28 cellular contexts compared by ENCODE assay signal in genomic region chr10:3528823-3529222, GRCh38.
DNase-seq lines count a peak whose midpoint lies in the region; TF ChIP-seq lines count a peak whose summit lies in the region.
"Had no signal": no experiment of that assay in that cellular context is flagged by ENCODE, and none has a peak within 500 bp of the region (broad histone marks: within the 10 kb centered on the region; RNA-seq: fewer than 3 reads in every experiment).

No MANE protein-coding gene starts in this region.

- H3K4me1 Mint-ChIP-seq in chondrocyte (ENCODE audit: low read depth), result peaks cover 63% of the 10 kb centered on the region
- peaks cover 2% of the 10 kb centered on the region for H3K4me1 Mint-ChIP-seq in CD14-positive monocyte
- H3K4me1 Mint-ChIP-seq: B cell had no signal

- peak overlapping the region in 1 of 2 experiments; percentile 77 for H3K18ac ChIP-seq in mesenchymal stem cell (ENCODE audit: low read depth in 1 of 2, low read length in 2 of 2)

- H3K4me3 Mint-ChIP-seq in chondrocyte (ENCODE audit: unreplicated experiment), result no peak overlapping the region
- no peak overlapping the region for H3K4me3 Mint-ChIP-seq in CD14-positive monocyte
- H3K4me3 Mint-ChIP-seq: B cell; CD4-positive, alpha-beta T cell; H9 had no signal

- H4K91ac ChIP-seq in mesenchymal stem cell (ENCODE audit: low read length), result no peak overlapping the region

- no peak for TF ChIP-seq CTCF in chondrocyte (IDR thresholded peaks at IDR 0.05)
- TF ChIP-seq CTCF in suprapubic skin (IDR thresholded peaks at IDR 0.05), result no peak
- TF ChIP-seq CTCF in CD14-positive monocyte (IDR thresholded peaks at IDR 0.05), result no peak

- DNase-seq in Caki2 (ENCODE audit: low read depth) (peak; percentile 49), chondrocyte (ENCODE audit: low spot score) (no peak), mesenchymal stem cell (no peak), suprapubic skin (ENCODE audit: low spot score in 2 of 2) (no peak), KG1 (lab: John Stamatoyannopoulos, UW) (no peak), HuH-7.5 (ENCODE audit: low spot score) (no peak), CD14-positive monocyte (ENCODE audit: low spot score) (no peak), ecto neural progenitor cell (ENCODE audit: low spot score) (no peak)
- DNase-seq: CD4-positive, alpha-beta T cell; COR-L47; DMS 273 treated with DMSO at 0.1 percent for 48 hours; DMS79 treated with DMSO at 0.1 percent for 48 hours; H9; HFFc6; Karpas-422; MV-4-11; NCI-H1105 treated with DMSO at 0.1 percent for 48 hours; NCI-H2029 treated with DMSO at 0.1 percent for 48 hours; NCI-H345; NCI-H524; NCI-H774; NK-92 treated with Interleukin-12 subunit alpha and Interleukin-12 subunit beta, amount 100 ng/mL, for 24 hours; SIG-M5 had no signal

- H2AK5ac ChIP-seq in mesenchymal stem cell (ENCODE audit: low read length, severe bottlenecking), result peak overlapping the region; percentile 69

- no peaks in the 10 kb centered on the region for H3K9me3 ChIP-seq in mesenchymal stem cell (ENCODE audit: control insufficient read depth, low read length)
- H3K9me3 ChIP-seq in suprapubic skin, result no peaks in the 10 kb centered on the region
- H3K9me3 ChIP-seq: A549 had no signal

- peak overlapping the region; percentile 89 for H3K9ac ChIP-seq in mesenchymal stem cell (ENCODE audit: low read length)

- H3K4ac ChIP-seq in mesenchymal stem cell (ENCODE audit: low read depth in 1 of 2, low read length in 2 of 2), result no peak overlapping the region

- H3K27me3 Mint-ChIP-seq in chondrocyte (ENCODE audit: low read depth), result no peaks in the 10 kb centered on the region
- peaks cover 0 to 2% (median 1%) of the 10 kb centered on the region in 3 donors for H3K27me3 Mint-ChIP-seq in CD14-positive monocyte (ENCODE audit: low read depth in 3 of 3)
- H3K27me3 Mint-ChIP-seq: B cell; CD4-positive, alpha-beta T cell had no signal

- in situ Hi-C loops in Caki2 (cut with HindIII; ENCODE audit: low pct_unique_long_range_greater_than_20kb, low sequenced_read_pairs), result no loop called here

- H4K8ac ChIP-seq in mesenchymal stem cell (ENCODE audit: low read length), result no peak overlapping the region

- H2BK120ac ChIP-seq in mesenchymal stem cell (ENCODE audit: low read depth, low read length), result no peak overlapping the region

- no peak for TF ChIP-seq POLR2A in suprapubic skin (IDR thresholded peaks at IDR 0.05)

- H3K4me1 ChIP-seq in mesenchymal stem cell (ENCODE audit: control insufficient read depth, insufficient read depth, low read depth, low read length) (peaks cover 29% of the 10 kb centered on the region), suprapubic skin (peaks cover 38% of the 10 kb centered on the region)

- H3K36me3 ChIP-seq in mesenchymal stem cell (ENCODE audit: control insufficient read depth in 1 of 2, insufficient read depth in 2 of 2, low read depth in 1 of 2, low read length in 2 of 2), result no peaks in the 10 kb centered on the region
- H3K36me3 ChIP-seq in suprapubic skin, result no peaks in the 10 kb centered on the region

- H3K27ac ChIP-seq in mesenchymal stem cell (ENCODE audit: low read length, poor library complexity, severe bottlenecking) (peak overlapping the region; percentile 6), suprapubic skin (peak overlapping the region; percentile 77)
- H3K27ac ChIP-seq: A549, RWPE1 had no signal

- no peak overlapping the region for H3K23ac ChIP-seq in mesenchymal stem cell (ENCODE audit: low read length in 2 of 2)

- no peaks in the 10 kb centered on the region for H3K36me3 Mint-ChIP-seq in chondrocyte (ENCODE audit: low read depth)
- H3K36me3 Mint-ChIP-seq in CD14-positive monocyte, result no peaks in the 10 kb centered on the region

- no peak overlapping the region for H2BK15ac ChIP-seq in mesenchymal stem cell (ENCODE audit: low read depth, poor library complexity, severe bottlenecking)

- H2BK5ac ChIP-seq in mesenchymal stem cell (ENCODE audit: low read depth, low read length, poor library complexity, severe bottlenecking), result no peak overlapping the region

- WGBS in mesenchymal stem cell, result 98% methylated on average over 9 of the region's 9 CpGs
- 76% methylated on average over 9 of the region's 9 CpGs for WGBS in suprapubic skin

- intact Hi-C loops in CD14-positive monocyte (cut with micrococcal nuclease), result no loop called here

- H3K9me3 Mint-ChIP-seq in chondrocyte (ENCODE audit: low read depth) (peaks cover 3% of the 10 kb centered on the region), CD14-positive monocyte (peaks cover 0 to 3% (median 0%) of the 10 kb centered on the region in 7 donors)
- H3K9me3 Mint-ChIP-seq: CD4-positive, alpha-beta T cell; H9; HFFc6 had no signal

- H2AFZ ChIP-seq in mesenchymal stem cell (ENCODE audit: low read depth, low read length), result no peak overlapping the region

- H3K4me2 ChIP-seq in mesenchymal stem cell (ENCODE audit: low read length, poor library complexity, severe bottlenecking), result no peak overlapping the region
- H3K4me2 ChIP-seq: A549 had no signal

- H3K27me3 ChIP-seq in mesenchymal stem cell (ENCODE audit: control insufficient read depth in 1 of 2, insufficient read depth in 1 of 2, low read length in 2 of 2), result no peaks in the 10 kb centered on the region
- no peaks in the 10 kb centered on the region for H3K27me3 ChIP-seq in suprapubic skin

- H3K14ac ChIP-seq in mesenchymal stem cell (ENCODE audit: low read length in 2 of 2), result no peak overlapping the region

- H3K27ac Mint-ChIP-seq in chondrocyte (ENCODE audit: unreplicated experiment) (peak overlapping the region; percentile 32), CD14-positive monocyte (no peak overlapping the region)
- H3K27ac Mint-ChIP-seq: B cell; CD4-positive, alpha-beta T cell; H9; IgD-negative memory B cell had no signal

- H2BK12ac ChIP-seq in mesenchymal stem cell (ENCODE audit: low read length in 2 of 2), result peak overlapping the region in 1 of 2 experiments; percentile 27

- H3K4me3 ChIP-seq in mesenchymal stem cell (ENCODE audit: insufficient read depth in 1 of 2, low read depth in 1 of 2, low read length in 2 of 2) (no peak overlapping the region), suprapubic skin (no peak overlapping the region)
- H3K4me3 ChIP-seq: A549, GM12878 had no signal

- no peak for TF ChIP-seq EP300 in suprapubic skin (IDR thresholded peaks at IDR 0.05)

- H3K79me1 ChIP-seq in mesenchymal stem cell (replicated peaks; ENCODE audit: low read length, poor library complexity, severe bottlenecking), result peaks cover 4% of the 10 kb centered on the region
